In the genomic region with DNA sequence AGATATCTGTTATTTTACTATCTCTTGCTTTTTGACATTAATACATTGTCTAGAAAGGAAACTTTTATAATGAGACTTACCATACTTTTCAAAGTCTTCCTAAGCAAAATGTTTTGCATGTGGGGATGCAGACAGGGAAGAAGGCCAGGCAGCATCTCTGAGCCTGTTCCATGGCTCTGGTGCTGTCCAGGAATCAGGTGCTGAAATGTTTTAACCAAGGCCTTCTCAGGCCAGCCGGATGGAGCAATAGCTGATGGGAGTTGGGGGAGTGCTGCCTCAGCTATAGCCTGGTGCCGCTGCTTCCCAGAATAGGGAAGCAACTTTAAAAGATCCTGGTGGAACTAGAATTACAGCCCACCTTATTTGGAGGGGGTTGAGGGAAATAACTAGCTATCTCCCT, we compare ENCODE assay signal across 2 cellular contexts.
TF ChIP-seq lines count a peak whose summit lies in the region.

No MANE protein-coding gene starts in this region.

TF ChIP-seq in endothelial cell of umbilical vein, 7 proteins besides CTCF, POLR2A, EP300 and RAD21 (continued from another document):
- TF ChIP-seq JUN (IDR thresholded peaks at IDR 0.05; ENCODE audit: borderline replicate concordance, insufficient read depth, insufficient read length, low read depth) (no peak), FOS (IDR thresholded peaks at IDR 0.05; ENCODE audit: borderline replicate concordance, insufficient read depth, low read length) (no peak), GATA2 (IDR thresholded peaks at IDR 0.05; ENCODE audit: insufficient read depth, insufficient read length, low read depth, low read length) (no peak), MYC (IDR thresholded peaks at IDR 0.05; ENCODE audit: low read depth, low read length) (no peak), POLR2AphosphoS5 (IDR thresholded peaks at IDR 0.05; ENCODE audit: insufficient read depth, low read depth, low read length) (no peak)

TF ChIP-seq in neural cell, 6 proteins besides CTCF, POLR2A, EP300 and RAD21 (continued from another document):
- TF ChIP-seq, protein P1, sequence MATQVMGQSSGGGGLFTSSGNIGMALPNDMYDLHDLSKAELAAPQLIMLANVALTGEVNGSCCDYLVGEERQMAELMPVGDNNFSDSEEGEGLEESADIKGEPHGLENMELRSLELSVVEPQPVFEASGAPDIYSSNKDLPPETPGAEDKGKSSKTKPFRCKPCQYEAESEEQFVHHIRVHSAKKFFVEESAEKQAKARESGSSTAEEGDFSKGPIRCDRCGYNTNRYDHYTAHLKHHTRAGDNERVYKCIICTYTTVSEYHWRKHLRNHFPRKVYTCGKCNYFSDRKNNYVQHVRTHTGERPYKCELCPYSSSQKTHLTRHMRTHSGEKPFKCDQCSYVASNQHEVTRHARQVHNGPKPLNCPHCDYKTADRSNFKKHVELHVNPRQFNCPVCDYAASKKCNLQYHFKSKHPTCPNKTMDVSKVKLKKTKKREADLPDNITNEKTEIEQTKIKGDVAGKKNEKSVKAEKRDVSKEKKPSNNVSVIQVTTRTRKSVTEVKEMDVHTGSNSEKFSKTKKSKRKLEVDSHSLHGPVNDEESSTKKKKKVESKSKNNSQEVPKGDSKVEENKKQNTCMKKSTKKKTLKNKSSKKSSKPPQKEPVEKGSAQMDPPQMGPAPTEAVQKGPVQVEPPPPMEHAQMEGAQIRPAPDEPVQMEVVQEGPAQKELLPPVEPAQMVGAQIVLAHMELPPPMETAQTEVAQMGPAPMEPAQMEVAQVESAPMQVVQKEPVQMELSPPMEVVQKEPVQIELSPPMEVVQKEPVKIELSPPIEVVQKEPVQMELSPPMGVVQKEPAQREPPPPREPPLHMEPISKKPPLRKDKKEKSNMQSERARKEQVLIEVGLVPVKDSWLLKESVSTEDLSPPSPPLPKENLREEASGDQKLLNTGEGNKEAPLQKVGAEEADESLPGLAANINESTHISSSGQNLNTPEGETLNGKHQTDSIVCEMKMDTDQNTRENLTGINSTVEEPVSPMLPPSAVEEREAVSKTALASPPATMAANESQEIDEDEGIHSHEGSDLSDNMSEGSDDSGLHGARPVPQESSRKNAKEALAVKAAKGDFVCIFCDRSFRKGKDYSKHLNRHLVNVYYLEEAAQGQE (IDR thresholded peaks at IDR 0.05; ENCODE audit: borderline replicate concordance): peak; percentile 74
